Comparison of ENCODE assay signal across 23 cellular contexts in the genomic region with DNA sequence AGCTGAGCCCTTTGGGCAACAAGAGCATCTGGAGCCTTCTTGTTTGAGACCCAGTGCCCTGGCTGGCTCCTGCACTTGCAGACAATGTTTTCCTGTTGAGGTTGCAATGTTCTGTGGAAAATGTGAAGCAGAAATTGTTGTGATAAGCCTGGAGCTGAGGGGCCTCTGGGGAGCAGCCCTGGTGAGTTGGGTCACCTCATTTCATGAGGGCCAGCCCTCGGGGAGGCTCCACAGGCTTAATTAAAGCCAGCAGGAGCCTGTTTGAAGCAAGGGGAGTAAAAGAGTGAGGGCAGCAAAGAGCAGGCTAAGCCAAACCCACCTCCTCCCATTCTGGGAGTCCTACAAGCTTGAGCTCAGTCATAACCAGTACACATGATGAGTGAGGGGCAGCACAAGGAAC.
DNase-seq lines count a peak whose midpoint lies in the region; ATAC-seq, FAIRE-seq and TF ChIP-seq lines count a peak whose summit lies in the region.
"Had no signal": no experiment of that assay in that cellular context is flagged by ENCODE, and none has a peak within 500 bp of the region (broad histone marks: within the 10 kb centered on the region; RNA-seq: fewer than 3 reads in every experiment).

No MANE protein-coding gene starts in this region.

- peak; percentile 81 for ATAC-seq in left ventricle myocardium superior
- ATAC-seq: Panc1, WTC11 had no signal

- in situ Hi-C loops in GM13977 (cut with MboI; ENCODE audit: low pct_unique_long_range_greater_than_20kb, low sequenced_read_pairs, unreplicated experiment): no loop called here

- CTCF ChIA-PET in activated naive CD4-positive, alpha-beta T cell treated with anti-CD3 and anti-CD28 coated beads, Interleukin-2, amount 10 ng/mL, durations not matched to agents 7 days and 5 days (lab: Charles Lee): no interaction called here

- no peak overlapping the region for H3K4me3 Mint-ChIP-seq in activated naive CD4-positive, alpha-beta T cell treated with anti-CD3 and anti-CD28 coated beads, Interleukin-2, amount 10 ng/mL, durations not matched to agents 7 days and 5 days
- H3K4me3 Mint-ChIP-seq: activated CD4-positive, alpha-beta T cell treated with anti-CD3 and anti-CD28 coated beads, Interleukin-2, amount 10 ng/mL, durations not matched to agents 24 days and 14 days; activated naive CD8-positive, alpha-beta T cell treated with anti-CD3 and anti-CD28 coated beads, Interleukin-2, amount 10 ng/mL, durations not matched to agents 7 days and 5 days; WTC11 had no signal

- intact Hi-C loops in left ventricle myocardium superior (cut with micrococcal nuclease): no loop called here

- no peaks in the 10 kb centered on the region for H3K36me3 Mint-ChIP-seq in activated naive CD4-positive, alpha-beta T cell treated with anti-CD3 and anti-CD28 coated beads, Interleukin-2, amount 10 ng/mL, durations not matched to agents 7 days and 5 days
- H3K36me3 Mint-ChIP-seq: activated naive CD8-positive, alpha-beta T cell treated with anti-CD3 and anti-CD28 coated beads, Interleukin-2, amount 10 ng/mL, durations not matched to agents 7 days and 5 days; WTC11 had no signal

- H3K27ac Mint-ChIP-seq in activated naive CD4-positive, alpha-beta T cell treated with anti-CD3 and anti-CD28 coated beads, Interleukin-2, amount 10 ng/mL, durations not matched to agents 7 days and 5 days: no peak overlapping the region
- H3K27ac Mint-ChIP-seq: activated CD4-positive, alpha-beta T cell treated with anti-CD3 and anti-CD28 coated beads, Interleukin-2, amount 10 ng/mL, durations not matched to agents 24 days and 14 days; activated naive CD8-positive, alpha-beta T cell treated with anti-CD3 and anti-CD28 coated beads, Interleukin-2, amount 10 ng/mL, durations not matched to agents 7 days and 5 days; WTC11 had no signal

- no peaks in the 10 kb centered on the region for H3K9me3 Mint-ChIP-seq in activated naive CD4-positive, alpha-beta T cell treated with anti-CD3 and anti-CD28 coated beads, Interleukin-2, amount 10 ng/mL, durations not matched to agents 7 days and 5 days
- H3K9me3 Mint-ChIP-seq: activated naive CD8-positive, alpha-beta T cell treated with anti-CD3 and anti-CD28 coated beads, Interleukin-2, amount 10 ng/mL, durations not matched to agents 7 days and 5 days had no signal

- peaks cover 21% of the 10 kb centered on the region for H3K27me3 Mint-ChIP-seq in activated naive CD4-positive, alpha-beta T cell treated with anti-CD3 and anti-CD28 coated beads, Interleukin-2, amount 10 ng/mL, durations not matched to agents 7 days and 5 days

- TF ChIP-seq CTCF in GM13977 (IDR thresholded peaks at IDR 0.05; ENCODE audit: extremely low read depth, insufficient read depth, missing control alignments): no peak

- peak; percentile 23 for FAIRE-seq in urothelium cell line (lab: Jason Lieb, UNC)
- FAIRE-seq: astrocyte had no signal

- peak; percentile 16 for DNase-seq in T1000 (lab: John Stamatoyannopoulos, UW)
- peak; percentile 62 for DNase-seq in fibroblast of gingiva (ENCODE audit: low read depth)
- peak; percentile 71 for DNase-seq in left ventricle myocardium superior
- DNase-seq in urothelium cell line (ENCODE audit: low spot score): no peak
- no peak for DNase-seq in epidermal melanocyte (ENCODE audit: insufficient read length, low spot score)
- DNase-seq in activated naive CD4-positive, alpha-beta T cell treated with anti-CD3 and anti-CD28 coated beads, Interleukin-2, amount 10 ng/mL, durations not matched to agents 7 days and 5 days: no peak
- DNase-seq in GM13977 (ENCODE audit: low spot score): no peak
- DNase-seq: activated CD4-positive, alpha-beta T cell treated with anti-CD3 and anti-CD28 coated beads, Interleukin-2, amount 10 ng/mL, durations not matched to agents 24 days and 14 days; activated effector memory CD4-positive, alpha-beta T cell treated with anti-CD3 and anti-CD28 coated beads, Interleukin-2, amount 50 U/mL, for 16 hours; activated naive CD8-positive, alpha-beta T cell treated with anti-CD3 and anti-CD28 coated beads, Interleukin-2, amount 10 ng/mL, durations not matched to agents 7 days and 5 days; activated T-cell treated with anti-CD3 and anti-CD28 coated beads, Interleukin-2, amount 50 U/mL, for 1 hour; Caco-2; central memory CD4-positive, alpha-beta T cell; GDM1; HCEC 1CT; NCI-H146; NCI-H446; NCI-H748 treated with DMSO at 0.1 percent for 48 hours; stimulated activated CD4-positive, alpha-beta T cell treated with anti-CD3 and anti-CD28 coated beads, Interleukin-4, amount 100 ng/mL, for 1 hour; tibial artery had no signal

- H3K4me1 Mint-ChIP-seq in activated naive CD4-positive, alpha-beta T cell treated with anti-CD3 and anti-CD28 coated beads, Interleukin-2, amount 10 ng/mL, durations not matched to agents 7 days and 5 days: no peaks in the 10 kb centered on the region
- H3K4me1 Mint-ChIP-seq: activated CD4-positive, alpha-beta T cell treated with anti-CD3 and anti-CD28 coated beads, Interleukin-2, amount 10 ng/mL, durations not matched to agents 24 days and 14 days; activated naive CD8-positive, alpha-beta T cell treated with anti-CD3 and anti-CD28 coated beads, Interleukin-2, amount 10 ng/mL, durations not matched to agents 7 days and 5 days; WTC11 had no signal

Comparison
In these comparisons a context has a peak if more than half of its experiments do, and no peak if none do; other contexts are left out.
1. DNase-seq: peak in T1000 (single experiment), fibroblast of gingiva (single experiment) and left ventricle myocardium superior (single experiment); none in urothelium cell line (single experiment), epidermal melanocyte (single experiment), activated naive CD4-positive, alpha-beta T cell treated with anti-CD3 and anti-CD28 coated beads, Interleukin-2, amount 10 ng/mL, durations not matched to agents 7 days and 5 days (single experiment) and GM13977 (single experiment).